Comparison of ENCODE assay signal across 17 cellular contexts in the genomic region with DNA sequence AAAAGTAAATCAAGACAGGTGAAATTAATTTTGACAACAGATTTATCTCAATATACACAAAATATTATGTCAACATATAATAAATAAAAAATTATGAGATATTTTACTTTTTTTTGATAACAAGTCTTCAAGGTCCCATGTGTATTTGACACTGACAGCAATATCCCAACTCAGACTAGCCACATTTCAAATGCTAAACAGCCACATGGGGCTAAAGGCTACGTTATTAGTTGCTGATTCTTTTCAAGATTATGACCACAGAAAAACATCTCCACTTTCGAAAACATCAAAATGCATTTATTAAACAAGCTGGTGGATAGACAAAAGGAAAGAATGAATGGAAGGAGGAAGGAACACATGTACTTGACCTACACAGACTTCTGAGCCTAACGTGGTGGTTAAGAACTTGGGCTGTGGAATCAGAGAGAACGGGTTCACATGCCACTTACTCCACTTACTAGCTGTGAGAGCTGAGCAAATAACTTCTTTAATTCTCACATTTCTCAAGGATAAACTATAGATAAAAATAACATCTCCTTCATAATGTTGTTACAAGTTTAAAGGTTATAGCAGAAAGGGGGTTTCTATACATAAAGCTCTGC. TPM values are rescaled to one million over a fixed set of nuclear protein-coding genes. Genes with fewer than 3 reads are reported as not detected.
"Had no signal": no experiment of that assay in that cellular context is flagged by ENCODE, and none has a peak within 500 bp of the region (broad histone marks: within the 10 kb centered on the region; RNA-seq: fewer than 3 reads in every experiment).

No MANE protein-coding gene starts in this region.

- DNase-seq: activated B cell treated with CpG ODN at 0.5 μM for 24 hours; activated CD4-positive, alpha-beta T cell treated with anti-CD3 and anti-CD28 coated beads for 48 hours; activated CD8-positive, alpha-beta memory T cell treated with anti-CD3 and anti-CD28 coated beads, Interleukin-2, amount 50 U/mL, for 48 hours; activated CD8-positive, alpha-beta T cell treated with anti-CD3 and anti-CD28 coated beads, Interleukin-2, amount 10 ng/mL, durations not matched to agents 7 days and 5 days; activated naive CD4-positive, alpha-beta T cell; anterior cingulate cortex; endodermal cell; erythroblast; hippocampal formation; kidney; left ventricle myocardium inferior; stimulated activated CD4-positive, alpha-beta T cell treated with anti-CD3 and anti-CD28 coated beads, Interleukin-12 subunit alpha, Interleukin-12 subunit beta, amount 100 ng/mL, for 4 hours; stimulated activated CD4-positive, alpha-beta T cell treated with anti-CD3 and anti-CD28 coated beads, Interleukin-2, amount 100 ng/mL, for 24 hours; T-helper 17 cell had no signal

- H3K27ac ChIP-seq: left ventricle myocardium inferior, thoracic aorta had no signal

- ATAC-seq: activated CD8-positive, alpha-beta T cell treated with anti-CD3 and anti-CD28 coated beads, Interleukin-2, amount 10 ng/mL, durations not matched to agents 7 days and 5 days; natural killer cell treated with Interleukin-12 subunit alpha and Interleukin-12 subunit beta and Interleukin-15 and Interleukin-18, amount 100 ng/mL, for 72 hours; T-helper 17 cell had no signal

- H3K36me3 Mint-ChIP-seq: natural killer cell treated with Interleukin-12 subunit alpha and Interleukin-12 subunit beta and Interleukin-15 and Interleukin-18, amount 100 ng/mL, for 72 hours had no signal

- H3K4me3 Mint-ChIP-seq: activated B cell treated with CpG ODN at 0.5 μM for 24 hours; activated CD8-positive, alpha-beta T cell treated with anti-CD3 and anti-CD28 coated beads, Interleukin-2, amount 10 ng/mL, durations not matched to agents 7 days and 5 days; activated T-helper 1 cell treated with anti-CD3 and anti-CD28 coated beads, Interleukin-12 subunit alpha, Interleukin-12 subunit beta, Interleukin-2, Interleukin-4 antibody, amounts not matched to agents 30 ng/mL and 10 ng/mL and 1 ng/mL, durations not matched to agents 14 hours and 24 hours and 36 hours; endodermal cell; natural killer cell treated with Interleukin-12 subunit alpha and Interleukin-12 subunit beta and Interleukin-15 and Interleukin-18, amount 100 ng/mL, for 72 hours; T-helper 17 cell had no signal

- H3K9me3 ChIP-seq: left ventricle myocardium inferior, thoracic aorta had no signal

- H3K9me3 Mint-ChIP-seq: activated B cell treated with CpG ODN at 0.5 μM for 24 hours; activated T-helper 1 cell treated with anti-CD3 and anti-CD28 coated beads, Interleukin-12 subunit alpha, Interleukin-12 subunit beta, Interleukin-2, Interleukin-4 antibody, amounts not matched to agents 30 ng/mL and 10 ng/mL and 1 ng/mL, durations not matched to agents 14 hours and 24 hours and 36 hours; natural killer cell treated with Interleukin-12 subunit alpha and Interleukin-12 subunit beta and Interleukin-15 and Interleukin-18, amount 100 ng/mL, for 72 hours had no signal

- H3K27ac Mint-ChIP-seq: activated B cell treated with CpG ODN at 0.5 μM for 24 hours; activated CD8-positive, alpha-beta T cell treated with anti-CD3 and anti-CD28 coated beads, Interleukin-2, amount 10 ng/mL, durations not matched to agents 7 days and 5 days; activated T-helper 1 cell treated with anti-CD3 and anti-CD28 coated beads, Interleukin-12 subunit alpha, Interleukin-12 subunit beta, Interleukin-2, Interleukin-4 antibody, amounts not matched to agents 30 ng/mL and 10 ng/mL and 1 ng/mL, durations not matched to agents 14 hours and 24 hours and 36 hours; endodermal cell; natural killer cell treated with Interleukin-12 subunit alpha and Interleukin-12 subunit beta and Interleukin-15 and Interleukin-18, amount 100 ng/mL, for 72 hours; T-helper 17 cell had no signal

- H3K4me3 ChIP-seq: left ventricle myocardium inferior, thoracic aorta had no signal

- H3K36me3 ChIP-seq: left ventricle myocardium inferior, thoracic aorta had no signal

- H3K4me1 Mint-ChIP-seq: activated B cell treated with CpG ODN at 0.5 μM for 24 hours, T-helper 17 cell had no signal

RNA-seq across cellular contexts. Expression of gene PTPN14, which starts 13.4 kb away (rescaled TPM):
- total RNA-seq: activated B cell treated with CpG ODN at 0.5 μM for 24 hours had no signal
